Comparison of ENCODE assay signal across 19 cellular contexts in genomic region chr6:28695671-28696537, GRCh38.
DNase-seq lines count a peak whose midpoint lies in the region; ATAC-seq, FAIRE-seq and TF ChIP-seq lines count a peak whose summit lies in the region.
"Had no signal": no experiment of that assay in that cellular context is flagged by ENCODE, and none has a peak within 500 bp of the region (broad histone marks: within the 10 kb centered on the region; RNA-seq: fewer than 3 reads in every experiment).

No MANE protein-coding gene starts in this region.

- ATAC-seq in psoas muscle = no peak
- ATAC-seq in GM19467 (IDR thresholded peaks at IDR 0.05; ENCODE audit: unreplicated experiment) = no peak
- no peak for ATAC-seq in GM19351 (IDR thresholded peaks at IDR 0.05; ENCODE audit: unreplicated experiment)
- ATAC-seq: activated T-cell treated with anti-CD3 and anti-CD28 coated beads, Interleukin-2, amount 50 U/mL, for 4 hours; pancreas had no signal

- POLR2A ChIA-PET in PC-9 (lab: Charles Lee; ENCODE audit: unreplicated experiment) = no interaction called here
- POLR2A ChIA-PET in endothelial cell of umbilical vein (lab: Charles Lee) = no interaction called here

- peak overlapping the region; percentile 80 for H2AFZ ChIP-seq in PC-9
- H2AFZ ChIP-seq in endothelial cell of umbilical vein (ENCODE audit: low read depth, low read length) = no peak overlapping the region

- H3K36me3 ChIP-seq in PC-9 (ENCODE audit: low read depth) (no peaks in the 10 kb centered on the region), endothelial cell of umbilical vein (ENCODE audit: control insufficient read depth in 2 of 2, extremely low read depth in 1 of 2, insufficient read depth in 2 of 2, low read length in 2 of 2) (no peaks in the 10 kb centered on the region), psoas muscle (ENCODE audit: insufficient read depth in 1 of 2, low read depth in 1 of 2) (no peaks in the 10 kb centered on the region)
- H3K36me3 ChIP-seq: cardiac muscle cell, pancreas, upper lobe of left lung had no signal

- H3F3A ChIP-seq in PC-9 (ENCODE audit: insufficient read depth, low read depth) = 0 out of 2 replicates have a peak, but pooled peaks cover 3% of the 10 kb centered on the region

- BruUV-seq in PC-9 (replicated peaks; lab: Mats Ljungman, UMichigan) (no TSS peak), endothelial cell of umbilical vein (replicated peaks; lab: Mats Ljungman, UMichigan) (no TSS peak)

- no peaks in the 10 kb centered on the region for H3K9me2 ChIP-seq in PC-9 (ENCODE audit: insufficient read depth)

- H3K9me3 ChIP-seq in PC-9 (ENCODE audit: insufficient read depth, low read depth) = no peaks in the 10 kb centered on the region
- H3K9me3 ChIP-seq in endothelial cell of umbilical vein (replicated peaks; ENCODE audit: control insufficient read depth, insufficient read depth, low read length) = no peaks in the 10 kb centered on the region
- no peaks in the 10 kb centered on the region for H3K9me3 ChIP-seq in psoas muscle
- H3K9me3 ChIP-seq: Caco-2, pancreas, upper lobe of left lung had no signal

- peak overlapping the region; percentile 86 for H3K4me2 ChIP-seq in PC-9
- peak overlapping the region; percentile 63 for H3K4me2 ChIP-seq in endothelial cell of umbilical vein (ENCODE audit: insufficient read depth, low read length)

- FAIRE-seq in endothelial cell of umbilical vein (lab: Jason Lieb, UNC) = no peak
- FAIRE-seq: endometrium, pancreas had no signal

- no peak for TF ChIP-seq CTCF in PC-9 (conservative IDR thresholded peaks at IDR 0.05)
- TF ChIP-seq CTCF in endothelial cell of umbilical vein (IDR thresholded peaks at IDR 0.05; ENCODE audit: extremely low read depth in 1 of 2, insufficient read depth in 1 of 2, low read depth in 1 of 2, low read length in 2 of 2) = no peak
- TF ChIP-seq CTCF in psoas muscle (IDR thresholded peaks at IDR 0.05) = no peak

- WGBS in psoas muscle, 3 donors = 13 to 34% (median 15%) methylated on average over 27 of the region's 27 CpGs

- H4K20me1 ChIP-seq in PC-9 (ENCODE audit: insufficient read depth) = no peaks in the 10 kb centered on the region
- H4K20me1 ChIP-seq in endothelial cell of umbilical vein (replicated peaks; ENCODE audit: control insufficient read depth, extremely low read depth, insufficient read depth, low read length) = no peaks in the 10 kb centered on the region

- DNase-seq in NCI-H748 (lab: John Stamatoyannopoulos, UW; ENCODE audit: unreplicated experiment) (peak; percentile 11), NCI-H748 treated with DMSO at 0.1 percent for 48 hours (lab: John Stamatoyannopoulos, UW) (no peak), PC-9 (peak in 1 of 2 experiments; percentile 43), endothelial cell of umbilical vein (ENCODE audit: low read depth, low spot score) (no peak), psoas muscle (no peak), NCI-H524 (lab: John Stamatoyannopoulos, UW) (no peak)
- DNase-seq: 8988T; activated B cell treated with CpG ODN at 0.5 μM for 24 hours; activated T-cell treated with anti-CD3 and anti-CD28 coated beads, Interleukin-2, amount 50 U/mL, for 4 hours; Caco-2; Kasumi-1; NCI-H2081 treated with DMSO at 0.1 percent for 48 hours; pancreas; stimulated activated CD8-positive, alpha-beta memory T cell treated with anti-CD3 and anti-CD28 coated beads, Interleukin-4, amount 100 ng/mL, for 48 hours; upper lobe of left lung had no signal

- no peaks in the 10 kb centered on the region for H3K4me1 ChIP-seq in PC-9 (replicated peaks; ENCODE audit: insufficient read depth)
- H3K4me1 ChIP-seq in endothelial cell of umbilical vein (ENCODE audit: control insufficient read depth, extremely low read depth, insufficient read depth, low read length) = peaks cover 2% of the 10 kb centered on the region
- H3K4me1 ChIP-seq in psoas muscle = no peaks in the 10 kb centered on the region
- H3K4me1 ChIP-seq: pancreas, upper lobe of left lung had no signal

- no peaks in the 10 kb centered on the region for H3K9me1 ChIP-seq in endothelial cell of umbilical vein (replicated peaks; ENCODE audit: control insufficient read depth, extremely low read depth, insufficient read depth, low read length)

- no peak for TF ChIP-seq POLR2A in endothelial cell of umbilical vein (IDR thresholded peaks at IDR 0.05; ENCODE audit: low read depth, low read length)

- H3K27me3 ChIP-seq in PC-9 (ENCODE audit: insufficient read depth, low read depth) = no peaks in the 10 kb centered on the region
- peaks cover 41 to 48% of the 10 kb centered on the region in 2 experiments for H3K27me3 ChIP-seq in endothelial cell of umbilical vein (ENCODE audit: control insufficient read depth in 2 of 2, insufficient read depth in 2 of 2, low read length in 2 of 2)
- peaks cover 10 to 74% (median 23%) of the 10 kb centered on the region in 3 donors for H3K27me3 ChIP-seq in psoas muscle (ENCODE audit: insufficient read depth in 3 of 3, low read length in 2 of 3)

- H3K9ac ChIP-seq in endothelial cell of umbilical vein (replicated peaks; ENCODE audit: extremely low read depth, insufficient read depth, low read length) = no peak overlapping the region

- H3K4me3 ChIP-seq in PC-9 (peak overlapping the region; percentile 58), endothelial cell of umbilical vein (replicated peaks in 1 of 3; ENCODE audit: insufficient read depth in 1 of 3, low read depth in 1 of 3, low read length in 3 of 3) (peak overlapping the region in 1 of 3 experiments; percentile 10), psoas muscle (peak overlapping the region; percentile 18)
- H3K4me3 ChIP-seq: cardiac muscle cell, pancreas, upper lobe of left lung had no signal

- no peaks in the 10 kb centered on the region for H3K79me2 ChIP-seq in PC-9 (ENCODE audit: low read depth)
- H3K79me2 ChIP-seq in endothelial cell of umbilical vein (ENCODE audit: control insufficient read depth, insufficient read depth, low read length) = no peaks in the 10 kb centered on the region

- CTCF ChIA-PET in PC-9 (lab: Charles Lee) = no interaction called here
- CTCF ChIA-PET in endothelial cell of umbilical vein (lab: Charles Lee) = no interaction called here

- dilution Hi-C loops in endothelial cell of umbilical vein (cut with MboI; ENCODE audit: extremely low pct_ligation_motif_present, low sequenced_read_pairs) = no loop called here

- intact Hi-C loops in PC-9 (cut with micrococcal nuclease; ENCODE audit: unreplicated experiment) = no loop called here
- intact Hi-C loops in endothelial cell of umbilical vein (cut with micrococcal nuclease) = no loop called here
- intact Hi-C loops in psoas muscle (cut with DNase I) = no loop called here

- H3K27ac ChIP-seq in PC-9 = no peak overlapping the region
- H3K27ac ChIP-seq in endothelial cell of umbilical vein (ENCODE audit: insufficient read depth, low read depth, low read length) = no peak overlapping the region
- no peak overlapping the region for H3K27ac ChIP-seq in psoas muscle
- H3K27ac ChIP-seq: cardiac muscle cell, pancreas, upper lobe of left lung had no signal

TF ChIP-seq in endothelial cell of umbilical vein, 7 proteins besides CTCF, POLR2A, EP300 and RAD21:
- no peak for TF ChIP-seq MYC (IDR thresholded peaks at IDR 0.05; ENCODE audit: low read depth, low read length)
